8 cellular contexts compared by ENCODE assay signal in the genomic region with DNA sequence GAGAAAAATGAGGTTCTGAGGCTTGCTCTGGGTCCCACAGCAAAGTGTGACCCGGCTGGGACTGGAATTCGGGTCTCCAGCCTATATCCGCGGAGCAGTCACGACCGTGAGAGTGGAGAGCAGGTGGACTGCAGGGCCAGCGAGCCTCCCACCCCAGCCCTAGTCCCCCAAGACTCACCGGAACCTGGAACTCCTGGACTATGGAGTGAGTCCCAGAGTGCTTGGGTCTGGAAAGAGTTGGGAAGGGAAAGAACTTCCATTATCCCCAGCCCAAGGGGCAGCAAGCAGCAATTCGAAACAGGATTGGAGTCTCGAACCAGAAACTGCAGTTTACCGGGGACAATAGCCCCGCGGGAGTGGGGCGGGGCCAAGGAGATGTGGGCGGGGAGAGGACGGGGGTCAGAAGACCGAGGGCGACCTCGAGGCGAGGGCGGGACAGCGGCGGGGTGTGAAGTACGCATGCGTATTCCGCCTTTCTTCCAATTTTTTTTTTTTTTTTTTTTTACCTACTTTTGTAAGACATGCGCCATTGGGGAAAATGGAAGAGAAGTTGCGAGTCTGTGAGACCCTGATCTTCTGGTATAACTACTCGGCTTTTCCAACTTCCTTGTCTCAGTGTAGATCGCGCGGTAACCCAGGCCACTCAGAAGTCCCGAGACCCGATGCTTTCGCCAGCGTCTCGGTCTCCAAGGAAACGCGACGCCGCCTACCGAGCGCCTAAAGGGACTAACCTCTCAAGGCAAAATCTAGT. TPM values are rescaled to one million over a fixed set of nuclear protein-coding genes. Genes with fewer than 3 reads are reported as not detected.
DNase-seq lines count a peak whose midpoint lies in the region; ATAC-seq and TF ChIP-seq lines count a peak whose summit lies in the region.

A gene with protein sequence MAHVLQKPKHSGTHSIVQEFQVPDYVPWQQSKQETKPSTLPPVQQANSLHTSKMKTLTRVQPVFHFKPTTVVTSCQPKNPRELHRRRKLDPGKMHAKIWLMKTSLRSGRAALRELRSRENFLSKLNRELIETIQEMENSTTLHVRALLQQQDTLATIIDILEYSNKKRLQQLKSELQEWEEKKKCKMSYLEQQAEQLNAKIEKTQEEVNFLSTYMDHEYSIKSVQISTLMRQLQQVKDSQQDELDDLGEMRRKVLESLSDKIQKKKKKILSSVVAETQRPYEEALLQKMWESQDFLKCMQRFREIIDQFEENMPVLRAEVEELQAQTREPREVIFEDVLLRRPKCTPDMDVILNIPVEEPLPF (minus strand): TSS at position 670 of the 751 bp plus-strand sequence. CDS start 140 bp downstream, at position 530.

- peak within 1 kb of the TSS; percentile 58 for H3K9ac ChIP-seq in HUES6 (ENCODE audit: low read length)
- H3K9ac ChIP-seq in OCI-LY1 (ENCODE audit: low read length): peak within 1 kb of the TSS; percentile 90

- no peaks in the 10 kb centered on the region for H3K9me2 ChIP-seq in OCI-LY1 (ENCODE audit: low read depth, low read length)

- H3K27ac ChIP-seq in HUES6 (ENCODE audit: low read depth, low read length): no peak within 1 kb of the TSS; the same call in 1 of the 2 replicates
- no peak within 1 kb of the TSS for H3K27ac ChIP-seq in OCI-LY1 (ENCODE audit: low read depth, low read length, poor library complexity, severe bottlenecking)

- TF ChIP-seq CTCF in OCI-LY1 (IDR thresholded peaks at IDR 0.05; ENCODE audit: low read length): no peak; the same call in 1 of the 2 replicates
- TF ChIP-seq CTCF in epithelial cell of esophagus (IDR thresholded peaks at IDR 0.05; ENCODE audit: insufficient read depth, low read depth, low read length, missing control alignments): peak; percentile 57
- TF ChIP-seq CTCF in mucosa of descending colon (IDR thresholded peaks at IDR 0.05): peak; percentile 24

- peak; percentile 81 for ATAC-seq in GM21390 (IDR thresholded peaks at IDR 0.05; ENCODE audit: unreplicated experiment)
- peak; percentile 99 for ATAC-seq in mucosa of descending colon

- no peaks in the 10 kb centered on the region for H4K20me1 ChIP-seq in OCI-LY1 (ENCODE audit: insufficient read depth, low read length)

- no peaks in the 10 kb centered on the region for H3K79me2 ChIP-seq in OCI-LY1 (ENCODE audit: insufficient read depth, low read length)

- H3K4me1 ChIP-seq in HUES6 (ENCODE audit: control insufficient read depth, insufficient read depth, low read length): peaks cover 13% of the 10 kb centered on the region
- H3K4me1 ChIP-seq in OCI-LY1 (ENCODE audit: insufficient read depth, low read length, severe bottlenecking): peaks cover 23% of the 10 kb centered on the region
- peaks cover 8% of the 10 kb centered on the region for H3K4me1 ChIP-seq in mucosa of descending colon (ENCODE audit: low read depth)

- H3K27me3 ChIP-seq in HUES6 (ENCODE audit: control insufficient read depth, insufficient read depth, low read length) (peaks cover 20% of the 10 kb centered on the region), OCI-LY1 (ENCODE audit: insufficient read depth, low read length) (no peaks in the 10 kb centered on the region)

- H2AFZ ChIP-seq in OCI-LY1 (ENCODE audit: low read length): peak within 1 kb of the TSS; percentile 99

- H3K4me3 ChIP-seq in HUES6 (ENCODE audit: low read depth, low read length) (peak within 1 kb of the TSS; percentile 74), OCI-LY1 (ENCODE audit: low read depth, low read length, poor library complexity, severe bottlenecking) (peak within 1 kb of the TSS; percentile 77), epithelial cell of esophagus (ENCODE audit: low read length) (peak within 1 kb of the TSS; percentile 79), mucosa of descending colon (peak within 1 kb of the TSS; percentile 31)

- H3K4me2 ChIP-seq in OCI-LY1 (ENCODE audit: low read length): peak within 1 kb of the TSS; percentile 99

- DNase-seq in D341Med (ENCODE audit: low spot score) (peak; percentile 98), epithelial cell of esophagus (ENCODE audit: low read depth) (peak; percentile 88), mucosa of descending colon (peak; percentile 96 to 97 (median 96))
- peak; percentile 92 for DNase-seq in activated CD8-positive, alpha-beta memory T cell treated with anti-CD3 and anti-CD28 coated beads, Interleukin-2, amount 50 U/mL, for 48 hours
- peak; percentile 64 to 72 for DNase-seq in stimulated activated CD8-positive, alpha-beta memory T cell treated with anti-CD3 and anti-CD28 coated beads, Interleukin-4, amount 100 ng/mL, for 1 hour (ENCODE audit: low read depth in 2 of 2, low spot score in 1 of 2)

- intact Hi-C loops in mucosa of descending colon (cut with DNase I, micrococcal nuclease): no loop called here

- H3K36me3 ChIP-seq in HUES6 (ENCODE audit: control insufficient read depth, insufficient read depth, low read length) (no peaks in the 10 kb centered on the region), OCI-LY1 (ENCODE audit: insufficient read depth, low read length) (no peaks in the 10 kb centered on the region), mucosa of descending colon (ENCODE audit: low read depth) (no peaks in the 10 kb centered on the region)

- H3K9me3 ChIP-seq in HUES6 (ENCODE audit: control insufficient read depth, insufficient read depth, low read depth, low read length) (peaks cover 6% of the 10 kb centered on the region; the same call in 1 of the 2 replicates), OCI-LY1 (ENCODE audit: low read length) (no peaks in the 10 kb centered on the region), mucosa of descending colon (no peaks in the 10 kb centered on the region)

- H3F3A ChIP-seq in OCI-LY1 (ENCODE audit: insufficient read depth, low read length): no peaks in the 10 kb centered on the region

RNA-seq across cellular contexts. Expression of the gene that starts here (rescaled TPM):
- total RNA-seq in mucosa of descending colon: 10 to 100 TPM in 2 of 3 donors, 1 to 10 TPM in 1; 6.8 to 12.1 (median 11.3) TPM
